ENCODE assay signal across 8 cellular contexts in genomic region chr4:158768577-158769174, GRCh38. TPM values are rescaled to one million over a fixed set of nuclear protein-coding genes. Genes with fewer than 3 reads are reported as not detected.
A peak's percentile ranks its signal among the peaks of the same experiment; 100 is the strongest.
DNase-seq lines count a peak whose midpoint lies in the region; ATAC-seq and TF ChIP-seq lines count a peak whose summit lies in the region.

FNIP2 (plus strand) TSS chr4:158769026; CDS start chr4:158769213, 187 bp downstream.

- peak within 1 kb of the TSS; percentile 73 to 90 for H3K9ac ChIP-seq in duodenal mucosa (ENCODE audit: low read depth in 1 of 2, low read length in 2 of 2)

- no peak for TF ChIP-seq POLR2A in lower leg skin (IDR thresholded peaks at IDR 0.05)

- ATAC-seq in GM18907 (IDR thresholded peaks at IDR 0.05; ENCODE audit: unreplicated experiment) (peak; percentile 83), HG03108 (IDR thresholded peaks at IDR 0.05; ENCODE audit: unreplicated experiment) (peak; percentile 80)

- peak within 1 kb of the TSS; percentile 56 for H3K27ac ChIP-seq in duodenal mucosa (ENCODE audit: low read depth, low read length)

- no peaks in the 10 kb centered on the region for H3K9me3 ChIP-seq in duodenal mucosa (ENCODE audit: control insufficient read depth in 1 of 2, low read length in 2 of 2)

- H3K36me3 ChIP-seq in duodenal mucosa (ENCODE audit: control insufficient read depth in 1 of 2, insufficient read depth in 2 of 2, low read length in 2 of 2) = no peaks in the 10 kb centered on the region

- TF ChIP-seq CTCF in AG09309 (IDR thresholded peaks at IDR 0.05; ENCODE audit: control insufficient read depth, insufficient read depth, low read depth, low read length, missing control alignments) (no peak), lower leg skin (IDR thresholded peaks at IDR 0.05) (no peak)

- 0 to 2% methylated on average over 14 to 48 of the region's 85 CpGs for WGBS in lower leg skin, 2 donors

- intact Hi-C loops in lower leg skin (cut with DNase I; ENCODE audit: low total_unique reads) = no loop called here

- H3K4me3 ChIP-seq in AG09309 (ENCODE audit: control insufficient read depth, low read depth, low read length) = peak within 1 kb of the TSS; percentile 88
- peak within 1 kb of the TSS; percentile 91 to 94 for H3K4me3 ChIP-seq in duodenal mucosa (ENCODE audit: low read depth in 1 of 2, low read length in 2 of 2)
- H3K4me3 ChIP-seq in lower leg skin (ENCODE audit: low read depth, poor library complexity, severe bottlenecking) = peak within 1 kb of the TSS; percentile 73

- no peaks in the 10 kb centered on the region for H3K27me3 ChIP-seq in duodenal mucosa (ENCODE audit: control insufficient read depth in 1 of 2, insufficient read depth in 2 of 2, low read length in 2 of 2)

- DNase-seq in AG09309 (ENCODE audit: low read depth) (no peak), NCI-H446 treated with DMSO at 0.1 percent for 48 hours (lab: John Stamatoyannopoulos, UW) (peak; percentile 33), lower leg skin (ENCODE audit: low spot score in 2 of 2) (peak; percentile 53 to 95)
- peak; percentile 49 to 54 for DNase-seq in activated CD4-positive, alpha-beta T cell treated with anti-CD3 and anti-CD28 coated beads, Interleukin-2, amount 50 U/mL, for 4 hours
- DNase-seq in stimulated activated CD4-positive, alpha-beta T cell treated with anti-CD3 and anti-CD28 coated beads, Interleukin-4, amount 100 ng/mL, for 4 hours = peak; percentile 61 to 70

- H3K4me1 ChIP-seq in duodenal mucosa (ENCODE audit: control insufficient read depth in 1 of 2, insufficient read depth in 2 of 2, low read length in 2 of 2) = peaks cover 22 to 30% of the 10 kb centered on the region in 2 donors

RNA-seq across cellular contexts. Expression of gene FNIP2, which starts in this region (rescaled TPM):
- 10 to 100 TPM; 20.5 to 47.5 (median 38.8) TPM for total RNA-seq in lower leg skin
